ENCODE assay signal across 9 cellular contexts in the genomic region with DNA sequence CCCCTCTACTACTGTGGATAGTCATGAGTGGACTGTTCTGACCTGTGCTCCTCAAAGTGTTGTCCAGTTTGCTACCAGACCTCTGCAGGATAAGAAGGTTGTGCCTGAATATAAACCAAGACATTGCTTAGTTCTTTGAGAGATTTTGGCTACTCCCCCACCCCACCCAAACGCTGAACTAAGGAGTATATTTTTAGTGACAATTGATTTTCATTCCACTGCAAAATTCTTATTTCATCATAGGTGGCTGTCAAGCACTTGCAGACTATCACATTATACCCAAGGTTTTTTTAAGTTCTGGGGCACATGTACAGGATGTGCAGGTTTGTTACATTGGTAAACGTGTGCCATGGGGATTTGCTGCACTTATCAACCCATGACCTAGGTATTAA.
"Had no signal": no experiment of that assay in that cellular context is flagged by ENCODE, and none has a peak within 500 bp of the region (broad histone marks: within the 10 kb centered on the region; RNA-seq: fewer than 3 reads in every experiment).

No MANE protein-coding gene starts in this region.

- H3K4me3 Mint-ChIP-seq: HFFc6 had no signal

- H3K36me3 ChIP-seq: HAP-1 had no signal

- ATAC-seq: HCT116 had no signal

- H3K27ac ChIP-seq: KMS-11 had no signal

- H3K4me3 ChIP-seq: HAP-1 had no signal

- DNase-seq: GOT3, H7, HFFc6, IMR-90, Karpas-422, KBM-7 had no signal

- H3K4me2 ChIP-seq: KMS-11 had no signal

- H3K9me3 Mint-ChIP-seq: HFFc6 had no signal

- H3K27ac Mint-ChIP-seq: HFFc6 had no signal

- H3K9me3 ChIP-seq: HAP-1 had no signal

- H3K9ac ChIP-seq: KMS-11 had no signal
